28 cellular contexts compared by ENCODE assay signal in genomic region chr2:24016376-24016761, GRCh38. TPM values are rescaled to one million over a fixed set of nuclear protein-coding genes. Genes with fewer than 3 reads are reported as not detected.
DNase-seq lines count a peak whose midpoint lies in the region; ATAC-seq, FAIRE-seq and TF ChIP-seq lines count a peak whose summit lies in the region.
"Had no signal": no experiment of that assay in that cellular context is flagged by ENCODE, and none has a peak within 500 bp of the region (broad histone marks: within the 10 kb centered on the region; RNA-seq: fewer than 3 reads in every experiment).

No MANE protein-coding gene starts in this region.

- H3K27ac Mint-ChIP-seq in stimulated activated naive CD8-positive, alpha-beta T cell treated with anti-CD3 and anti-CD28 coated beads, Interleukin-15, amount 100 ng/mL, for 72 hours = no peak overlapping the region
- H3K27ac Mint-ChIP-seq: activated B cell treated with CpG ODN at 0.5 μM for 24 hours; activated T-cell treated with anti-CD3 and anti-CD28 coated beads, Interleukin-2, amount 50 U/mL, for 72 hours; type B pancreatic cell had no signal

- BruUV-seq in HepG2 (replicated peaks; lab: Mats Ljungman, UMichigan) = no TSS peak

- TF ChIP-seq POLR2A in HepG2 (IDR thresholded peaks at IDR 0.05; ENCODE audit: insufficient read depth in 1 of 2, low read depth in 2 of 2, low read length in 2 of 2) = no peak

- peak overlapping the region; percentile 76 for H3K9ac ChIP-seq in HepG2 (ENCODE audit: insufficient read depth, low read depth, low read length)
- H3K9ac ChIP-seq: BLaER1 treated with 17β-estradiol and CSF1 and Interleukin-3, amounts not matched to agents 10 nM and 100 nM had no signal

- H3K4me2 ChIP-seq in HepG2 (ENCODE audit: low read depth, low read length) = peak overlapping the region; percentile 89
- H3K4me2 ChIP-seq: BLaER1 treated with 17β-estradiol and CSF1 and Interleukin-3, amounts not matched to agents 10 nM and 100 nM had no signal

- no peak for TF ChIP-seq CTCF in RWPE2 (IDR thresholded peaks at IDR 0.05; ENCODE audit: poor library complexity, severe bottlenecking)
- TF ChIP-seq CTCF in HepG2 (CRISPR knock-in tag; IDR thresholded peaks at IDR 0.05) = no peak
- TF ChIP-seq CTCF in GM20000 (IDR thresholded peaks at IDR 0.05; ENCODE audit: extremely low read depth, missing control alignments) = no peak

- TF ChIP-seq EP300 in HepG2 (IDR thresholded peaks at IDR 0.05; ENCODE audit: low read depth in 2 of 2, low read length in 2 of 2) (no peak), HepG2 (CRISPR knock-in tag; IDR thresholded peaks at IDR 0.05; ENCODE audit: borderline replicate concordance) (no peak)

- intact Hi-C loops in HepG2 (cut with micrococcal nuclease; ENCODE audit: unreplicated experiment) = no loop called here

- no peaks in the 10 kb centered on the region for H3K79me2 ChIP-seq in HepG2 (ENCODE audit: insufficient read depth, low read length)

- no peaks in the 10 kb centered on the region for H3K9me3 Mint-ChIP-seq in stimulated activated naive CD8-positive, alpha-beta T cell treated with anti-CD3 and anti-CD28 coated beads, Interleukin-15, amount 100 ng/mL, for 72 hours
- H3K9me3 Mint-ChIP-seq: activated B cell treated with CpG ODN at 0.5 μM for 24 hours; activated T-cell treated with anti-CD3 and anti-CD28 coated beads, Interleukin-2, amount 50 U/mL, for 72 hours; naive thymus-derived CD8-positive, alpha-beta T cell; type B pancreatic cell had no signal

- H3K27ac ChIP-seq in RWPE2 (ENCODE audit: poor library complexity, severe bottlenecking) (peak overlapping the region; percentile 93), HepG2 (ENCODE audit: extremely low read length, insufficient read depth, low read length) (peak overlapping the region; percentile 74)
- H3K27ac ChIP-seq: BLaER1 treated with 17β-estradiol and CSF1 and Interleukin-3, amounts not matched to agents 10 nM and 100 nM; SK-N-MC; stomach had no signal

- H3K36me3 ChIP-seq in RWPE2 (ENCODE audit: low read depth) (no peaks in the 10 kb centered on the region), HepG2 (replicated peaks in 1 of 2; ENCODE audit: control insufficient read depth in 1 of 2, insufficient read depth in 2 of 2, low read length in 2 of 2) (no peaks in the 10 kb centered on the region)
- H3K36me3 ChIP-seq: BLaER1 treated with 17β-estradiol and CSF1 and Interleukin-3, amounts not matched to agents 10 nM and 100 nM; stomach had no signal

- H2AFZ ChIP-seq in HepG2 (ENCODE audit: low read length) = peak overlapping the region; percentile 24

- no peak for FAIRE-seq in HepG2 (lab: Jason Lieb, UNC)

- H3K9me3 ChIP-seq in RWPE2 (ENCODE audit: severe bottlenecking) (no peaks in the 10 kb centered on the region), HepG2 (ENCODE audit: low read length) (no peaks in the 10 kb centered on the region)
- H3K9me3 ChIP-seq: BLaER1 treated with 17β-estradiol and CSF1 and Interleukin-3, amounts not matched to agents 10 nM and 100 nM; stomach had no signal

- no peak for TF ChIP-seq RAD21 in HepG2 (CRISPR knock-in tag; IDR thresholded peaks at IDR 0.05)

- DNase-seq in stimulated activated naive CD8-positive, alpha-beta T cell treated with anti-CD3 and anti-CD28 coated beads, Interleukin-15, amount 100 ng/mL, for 72 hours = no peak
- no peak for DNase-seq in stimulated activated naive CD8-positive, alpha-beta T cell treated with anti-CD3 and anti-CD28 coated beads, Interleukin-15, Interleukin-2, amounts not matched to agents 100 U/mL and 50 U/mL, for 24 hours
- DNase-seq in RWPE2 (ENCODE audit: low spot score) (no peak), HepG2 (ENCODE audit: low spot score) (peak; percentile 24), NCI-H1105 treated with DMSO at 0.1 percent for 48 hours (lab: John Stamatoyannopoulos, UW) (no peak), GM20000 (ENCODE audit: low spot score) (no peak), SW 1271 (lab: John Stamatoyannopoulos, UW) (no peak)
- no peak for DNase-seq in effector CD4-positive, alpha-beta T cell
- DNase-seq: activated B cell treated with CpG ODN at 0.5 μM for 24 hours; activated naive CD4-positive, alpha-beta T cell treated with anti-CD3 and anti-CD28 coated beads, Interleukin-2, amount 50 U/mL, for 16 hours; activated T-cell treated with anti-CD3 and anti-CD28 coated beads, Interleukin-2, amount 50 U/mL, for 72 hours; Calu3; effector memory CD4-positive, alpha-beta T cell; glutamatergic neuron; KG1; left cardiac atrium; mesendoderm; MV-4-11; naive thymus-derived CD8-positive, alpha-beta T cell; NCI-H2029 treated with DMSO at 0.1 percent for 48 hours; posterior cingulate gyrus; stomach; T-helper 9 cell had no signal

- ATAC-seq in stimulated activated naive CD8-positive, alpha-beta T cell treated with anti-CD3 and anti-CD28 coated beads, Interleukin-15, amount 100 ng/mL, for 72 hours = peak; percentile 3
- ATAC-seq in stimulated activated naive CD8-positive, alpha-beta T cell treated with anti-CD3 and anti-CD28 coated beads, Interleukin-15, Interleukin-2, amounts not matched to agents 100 U/mL and 50 U/mL, for 24 hours = no peak
- ATAC-seq in RWPE2 (ENCODE audit: low read depth) = no peak
- peak; percentile 56 for ATAC-seq in HepG2
- ATAC-seq: activated T-cell treated with anti-CD3 and anti-CD28 coated beads, Interleukin-2, amount 50 U/mL, for 72 hours; left cardiac atrium; naive thymus-derived CD8-positive, alpha-beta T cell had no signal

- H3K27me3 ChIP-seq in RWPE2 (ENCODE audit: insufficient read depth, poor library complexity, severe bottlenecking) = no peaks in the 10 kb centered on the region
- H3K27me3 ChIP-seq in HepG2 (ENCODE audit: control insufficient read depth in 1 of 2, insufficient read depth in 2 of 2, low read length in 2 of 2) = no peaks in the 10 kb centered on the region

- H3K4me1 ChIP-seq in RWPE2 (ENCODE audit: insufficient read depth, poor library complexity, severe bottlenecking) (peaks cover 22% of the 10 kb centered on the region), HepG2 (ENCODE audit: insufficient read depth, low read length) (peaks cover 47% of the 10 kb centered on the region)
- H3K4me1 ChIP-seq: stomach had no signal

- H3K4me3 Mint-ChIP-seq in stimulated activated naive CD8-positive, alpha-beta T cell treated with anti-CD3 and anti-CD28 coated beads, Interleukin-15, amount 100 ng/mL, for 72 hours = no peak overlapping the region
- H3K4me3 Mint-ChIP-seq: activated B cell treated with CpG ODN at 0.5 μM for 24 hours; activated T-cell treated with anti-CD3 and anti-CD28 coated beads, Interleukin-2, amount 50 U/mL, for 72 hours; naive thymus-derived CD8-positive, alpha-beta T cell; type B pancreatic cell had no signal

- CTCF ChIA-PET in HepG2 (lab: Yijun Ruan, JAX; ENCODE audit: low intra/inter-chr PET ratio, low total read pairs) = no interaction called here

- WGBS in HepG2 (ENCODE audit: low lambda C conversion rate) = 27% methylated on average over 2 of the region's 9 CpGs

- H4K20me1 ChIP-seq in HepG2 (ENCODE audit: insufficient read depth, low read length) = no peaks in the 10 kb centered on the region

- H3K4me1 Mint-ChIP-seq in stimulated activated naive CD8-positive, alpha-beta T cell treated with anti-CD3 and anti-CD28 coated beads, Interleukin-15, amount 100 ng/mL, for 72 hours = no peaks in the 10 kb centered on the region
- H3K4me1 Mint-ChIP-seq: activated B cell treated with CpG ODN at 0.5 μM for 24 hours had no signal

- in situ Hi-C loops in HepG2 (cut with HindIII; ENCODE audit: extremely low pct_ligation_motif_present, low pct_unique_long_range_greater_than_20kb) = no loop called here

- H3K27me3 Mint-ChIP-seq in stimulated activated naive CD8-positive, alpha-beta T cell treated with anti-CD3 and anti-CD28 coated beads, Interleukin-15, amount 100 ng/mL, for 72 hours = peaks cover 21% of the 10 kb centered on the region

- POLR2A ChIA-PET in HepG2 (lab: Yijun Ruan, JAX) = interaction anchor here (0.5 to 6.3 kb wide), 15 partner anchors 9 to 112 kb away, joined by 3 to 91 read pairs (median 8); partner anchors contain the start of genes ATAD2B, FKBP1B, SF3B6 and TP53I3

- H3K4me3 ChIP-seq in RWPE2 (ENCODE audit: severe bottlenecking) = no peak overlapping the region
- peak overlapping the region; percentile 22 to 70 (median 27); a peak in 3 of 6 replicates for H3K4me3 ChIP-seq in HepG2 (replicated peaks in 1 of 3; ENCODE audit: insufficient read depth in 1 of 3, low read depth in 2 of 3, low read length in 3 of 3)
- H3K4me3 ChIP-seq: BLaER1 treated with 17β-estradiol and CSF1 and Interleukin-3, amounts not matched to agents 10 nM and 100 nM; SK-N-MC; stomach had no signal

RNA-seq across cellular contexts. Expression of gene MFSD2B, which starts 6.5 kb away (rescaled TPM):
- 0.48 and 0.93 TPM in 2 replicates for total RNA-seq in HepG2 (2016; rRNA removed; fragmentation: Illumina TruSeq; extraction: Trizol)
- total RNA-seq in HepG2 (2016; cell fraction: cytosol; rRNA removed; fragmentation: Illumina TruSeq; extraction: Trizol; ENCODE audit: low read depth) = 0.10 and 0.26 TPM in 2 replicates
- 0.45 and 0.68 TPM in 2 replicates for total RNA-seq in HepG2 (2016; cell fraction: insoluble cytoplasmic fraction; rRNA removed; fragmentation: Illumina TruSeq; extraction: Trizol)
- 0.59 and 1.2 TPM in 2 replicates for total RNA-seq in HepG2 (2016; cell fraction: membrane; rRNA removed; fragmentation: Illumina TruSeq; extraction: Trizol)
- total RNA-seq in HepG2 (2016; cell fraction: nucleus; rRNA removed; fragmentation: Illumina TruSeq; extraction: Trizol) = 0.38 and 0.53 TPM in 2 replicates
- polyA plus RNA-seq in HepG2 (2011; rRNA removed) = 0.07 and 0.21 TPM in 2 replicates
- 0.15 TPM in 1 of 2 replicates, not detected in the other for polyA plus RNA-seq in HepG2 (2011; cell fraction: cytosol; rRNA removed)
- polyA plus RNA-seq in HepG2 (2011; cell fraction: nucleus; rRNA removed) = 0.26 and 0.66 TPM in 2 replicates
- polyA plus RNA-seq in HepG2 (2012) = 0.05 and 0.19 TPM in 2 replicates
- polyA plus RNA-seq in HepG2 (2016; cell fraction: cytosol; fragmentation: Illumina TruSeq; extraction: Trizol; ENCODE audit: low read depth) = 0.68 and 1.1 TPM in 2 replicates
- 0.44 and 0.75 TPM in 2 replicates for polyA plus RNA-seq in HepG2 (2016; cell fraction: insoluble cytoplasmic fraction; fragmentation: Illumina TruSeq; extraction: Trizol; ENCODE audit: low read depth)
- polyA plus RNA-seq in HepG2 (2016; cell fraction: membrane; fragmentation: Illumina TruSeq; extraction: Trizol; ENCODE audit: low read depth) = 1.1 and 1.6 TPM in 2 replicates
- 1.1 TPM in 2 replicates for polyA plus RNA-seq in HepG2 (2016; cell fraction: nucleus; fragmentation: Illumina TruSeq; extraction: Trizol; ENCODE audit: insufficient read depth, low read depth)
- 0.16 and 1.1 TPM in 2 replicates for polyA minus RNA-seq in HepG2 (2011; rRNA and poly(A)+ RNA removed; ENCODE audit: low replicate concordance)
- polyA minus RNA-seq in HepG2 (2011; cell fraction: cytosol; rRNA and poly(A)+ RNA removed) = not detected in 2 replicates
- polyA minus RNA-seq in HepG2 (2011; cell fraction: nucleus; rRNA and poly(A)+ RNA removed) = 0.52 and 0.87 TPM in 2 replicates
- total RNA-seq: A673, activated B cell treated with CpG ODN at 0.5 μM for 24 hours, Calu3, chondrocyte, stomach had no signal

RNA-seq across cellular contexts. Expression of gene WDCP, which starts 30.8 kb away (rescaled TPM):
- total RNA-seq in HepG2 (2016; rRNA removed; fragmentation: Illumina TruSeq; extraction: Trizol) = 22.6 and 39.4 TPM in 2 replicates
- 3.2 and 3.4 TPM in 2 replicates for total RNA-seq in HepG2 (2016; cell fraction: cytosol; rRNA removed; fragmentation: Illumina TruSeq; extraction: Trizol; ENCODE audit: low read depth)
- total RNA-seq in HepG2 (2016; cell fraction: insoluble cytoplasmic fraction; rRNA removed; fragmentation: Illumina TruSeq; extraction: Trizol) = 23.3 and 42.2 TPM in 2 replicates
- 12.6 and 14.9 TPM in 2 replicates for total RNA-seq in HepG2 (2016; cell fraction: membrane; rRNA removed; fragmentation: Illumina TruSeq; extraction: Trizol)
- 18.0 and 19.2 TPM in 2 replicates for total RNA-seq in HepG2 (2016; cell fraction: nucleus; rRNA removed; fragmentation: Illumina TruSeq; extraction: Trizol)
- 17.4 and 20.6 TPM in 2 replicates for polyA plus RNA-seq in HepG2 (2011; rRNA removed)
- 10.3 and 15.6 TPM in 2 replicates for polyA plus RNA-seq in HepG2 (2011; cell fraction: cytosol; rRNA removed)
- 17.4 and 19.0 TPM in 2 replicates for polyA plus RNA-seq in HepG2 (2011; cell fraction: nucleus; rRNA removed)
- 12.5 and 13.0 TPM in 2 replicates for polyA plus RNA-seq in HepG2 (2012)
- polyA plus RNA-seq in HepG2 (2016; cell fraction: cytosol; fragmentation: Illumina TruSeq; extraction: Trizol; ENCODE audit: low read depth) = 1.0 and 1.3 TPM in 2 replicates
- 20.9 and 21.5 TPM in 2 replicates for polyA plus RNA-seq in HepG2 (2016; cell fraction: insoluble cytoplasmic fraction; fragmentation: Illumina TruSeq; extraction: Trizol; ENCODE audit: low read depth)
- 3.5 and 4.4 TPM in 2 replicates for polyA plus RNA-seq in HepG2 (2016; cell fraction: membrane; fragmentation: Illumina TruSeq; extraction: Trizol; ENCODE audit: low read depth)
- 20.8 and 24.4 TPM in 2 replicates for polyA plus RNA-seq in HepG2 (2016; cell fraction: nucleus; fragmentation: Illumina TruSeq; extraction: Trizol; ENCODE audit: insufficient read depth, low read depth)
- polyA minus RNA-seq in HepG2 (2011; rRNA and poly(A)+ RNA removed; ENCODE audit: low replicate concordance) = 60.3 and 78.7 TPM in 2 replicates
- polyA minus RNA-seq in HepG2 (2011; cell fraction: cytosol; rRNA and poly(A)+ RNA removed) = 10.6 and 13.8 TPM in 2 replicates
- polyA minus RNA-seq in HepG2 (2011; cell fraction: nucleus; rRNA and poly(A)+ RNA removed) = 14.5 and 19.5 TPM in 2 replicates

RNA-seq across cellular contexts. Expression of gene FKBP1B, which starts 33.2 kb away (rescaled TPM):
- 35.2 and 36.8 TPM in 2 replicates for total RNA-seq in HepG2 (2016; rRNA removed; fragmentation: Illumina TruSeq; extraction: Trizol)
- 55.0 and 71.6 TPM in 2 replicates for total RNA-seq in HepG2 (2016; cell fraction: cytosol; rRNA removed; fragmentation: Illumina TruSeq; extraction: Trizol; ENCODE audit: low read depth)
- 34.9 and 36.5 TPM in 2 replicates for total RNA-seq in HepG2 (2016; cell fraction: insoluble cytoplasmic fraction; rRNA removed; fragmentation: Illumina TruSeq; extraction: Trizol)
- total RNA-seq in HepG2 (2016; cell fraction: membrane; rRNA removed; fragmentation: Illumina TruSeq; extraction: Trizol) = 58.1 and 75.9 TPM in 2 replicates
- 12.0 and 18.4 TPM in 2 replicates for total RNA-seq in HepG2 (2016; cell fraction: nucleus; rRNA removed; fragmentation: Illumina TruSeq; extraction: Trizol)
- 96.3 and 103 TPM in 2 replicates for polyA plus RNA-seq in HepG2 (2011; rRNA removed)
- polyA plus RNA-seq in HepG2 (2011; cell fraction: cytosol; rRNA removed) = 87.0 and 103 TPM in 2 replicates
- 33.1 and 49.7 TPM in 2 replicates for polyA plus RNA-seq in HepG2 (2011; cell fraction: nucleus; rRNA removed)
- 47.5 and 47.8 TPM in 2 replicates for polyA plus RNA-seq in HepG2 (2012)
- 73.6 and 97.4 TPM in 2 replicates for polyA plus RNA-seq in HepG2 (2016; cell fraction: cytosol; fragmentation: Illumina TruSeq; extraction: Trizol; ENCODE audit: low read depth)
- 41.3 and 48.9 TPM in 2 replicates for polyA plus RNA-seq in HepG2 (2016; cell fraction: insoluble cytoplasmic fraction; fragmentation: Illumina TruSeq; extraction: Trizol; ENCODE audit: low read depth)
- polyA plus RNA-seq in HepG2 (2016; cell fraction: membrane; fragmentation: Illumina TruSeq; extraction: Trizol; ENCODE audit: low read depth) = 69.3 and 86.0 TPM in 2 replicates
- polyA plus RNA-seq in HepG2 (2016; cell fraction: nucleus; fragmentation: Illumina TruSeq; extraction: Trizol; ENCODE audit: insufficient read depth, low read depth) = 29.4 and 29.5 TPM in 2 replicates
- polyA minus RNA-seq in HepG2 (2011; rRNA and poly(A)+ RNA removed; ENCODE audit: low replicate concordance) = 52.4 TPM in 1 of 2 replicates, not detected in the other
- polyA minus RNA-seq in HepG2 (2011; cell fraction: cytosol; rRNA and poly(A)+ RNA removed) = 15.2 and 16.6 TPM in 2 replicates
- 10.4 and 15.9 TPM in 2 replicates for polyA minus RNA-seq in HepG2 (2011; cell fraction: nucleus; rRNA and poly(A)+ RNA removed)

RNA-seq across cellular contexts. Expression of gene SF3B6, which starts 59.8 kb away (rescaled TPM):
- total RNA-seq in HepG2 (2016; rRNA removed; fragmentation: Illumina TruSeq; extraction: Trizol) = 182 and 254 TPM in 2 replicates
- 45.9 and 48.0 TPM in 2 replicates for total RNA-seq in HepG2 (2016; cell fraction: cytosol; rRNA removed; fragmentation: Illumina TruSeq; extraction: Trizol; ENCODE audit: low read depth)
- total RNA-seq in HepG2 (2016; cell fraction: insoluble cytoplasmic fraction; rRNA removed; fragmentation: Illumina TruSeq; extraction: Trizol) = 184 and 279 TPM in 2 replicates
- 58.5 and 66.4 TPM in 2 replicates for total RNA-seq in HepG2 (2016; cell fraction: membrane; rRNA removed; fragmentation: Illumina TruSeq; extraction: Trizol)
- 61.8 and 72.9 TPM in 2 replicates for total RNA-seq in HepG2 (2016; cell fraction: nucleus; rRNA removed; fragmentation: Illumina TruSeq; extraction: Trizol)
- polyA plus RNA-seq in HepG2 (2011; rRNA removed) = 140 and 177 TPM in 2 replicates
- polyA plus RNA-seq in HepG2 (2011; cell fraction: cytosol; rRNA removed) = 101 and 135 TPM in 2 replicates
- polyA plus RNA-seq in HepG2 (2011; cell fraction: nucleus; rRNA removed) = 24.9 and 35.7 TPM in 2 replicates
- 159 and 167 TPM in 2 replicates for polyA plus RNA-seq in HepG2 (2012)
- polyA plus RNA-seq in HepG2 (2016; cell fraction: cytosol; fragmentation: Illumina TruSeq; extraction: Trizol; ENCODE audit: low read depth) = 35.5 and 45.7 TPM in 2 replicates
- 279 and 313 TPM in 2 replicates for polyA plus RNA-seq in HepG2 (2016; cell fraction: insoluble cytoplasmic fraction; fragmentation: Illumina TruSeq; extraction: Trizol; ENCODE audit: low read depth)
- 54.3 and 63.6 TPM in 2 replicates for polyA plus RNA-seq in HepG2 (2016; cell fraction: membrane; fragmentation: Illumina TruSeq; extraction: Trizol; ENCODE audit: low read depth)
- polyA plus RNA-seq in HepG2 (2016; cell fraction: nucleus; fragmentation: Illumina TruSeq; extraction: Trizol; ENCODE audit: insufficient read depth, low read depth) = 127 TPM in 2 replicates
- polyA minus RNA-seq in HepG2 (2011; rRNA and poly(A)+ RNA removed; ENCODE audit: low replicate concordance) = 17.1 and 27.0 TPM in 2 replicates
- polyA minus RNA-seq in HepG2 (2011; cell fraction: cytosol; rRNA and poly(A)+ RNA removed) = 30.5 and 35.6 TPM in 2 replicates
- polyA minus RNA-seq in HepG2 (2011; cell fraction: nucleus; rRNA and poly(A)+ RNA removed) = 21.8 and 26.1 TPM in 2 replicates

Comparison
In these comparisons a context has a peak if more than half of its experiments do, and no peak if none do; other contexts are left out.
1. ATAC-seq: peak in stimulated activated naive CD8-positive, alpha-beta T cell treated with anti-CD3 and anti-CD28 coated beads, Interleukin-15, amount 100 ng/mL, for 72 hours (single experiment) and HepG2 (single experiment); none in stimulated activated naive CD8-positive, alpha-beta T cell treated with anti-CD3 and anti-CD28 coated beads, Interleukin-15, Interleukin-2, amounts not matched to agents 100 U/mL and 50 U/mL, for 24 hours (single experiment) and RWPE2 (single experiment).